In the genomic region with DNA sequence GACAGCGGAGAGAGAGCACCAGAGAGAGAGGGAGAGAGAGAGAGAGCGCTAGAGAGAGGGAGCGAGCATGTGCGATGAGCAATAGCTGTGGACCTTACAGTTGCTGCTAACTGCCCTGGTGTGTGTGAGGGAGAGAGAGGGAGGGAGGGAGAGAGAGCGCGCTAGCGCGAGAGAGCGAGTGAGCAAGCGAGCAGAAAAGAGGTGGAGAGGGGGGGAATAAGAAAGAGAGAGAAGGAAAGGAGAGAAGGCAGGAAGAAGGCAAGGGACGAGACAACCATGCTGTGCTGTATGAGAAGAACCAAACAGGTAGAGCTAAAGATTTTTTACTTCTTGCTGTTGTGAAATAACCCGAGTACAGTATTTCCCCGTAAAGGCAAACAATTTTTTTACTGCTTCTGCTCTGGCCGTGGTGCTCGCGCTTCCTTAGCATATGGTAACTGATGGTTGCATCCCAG, we compare ENCODE assay signal across 9 cellular contexts.
A peak's percentile ranks its signal among the peaks of the same experiment; 100 is the strongest.
DNase-seq lines count a peak whose midpoint lies in the region; ATAC-seq and TF ChIP-seq lines count a peak whose summit lies in the region.
"Had no signal": no experiment of that assay in that cellular context is flagged by ENCODE, and none has a peak within 500 bp of the region (broad histone marks: within the 10 kb centered on the region; RNA-seq: fewer than 3 reads in every experiment).

A gene with protein sequence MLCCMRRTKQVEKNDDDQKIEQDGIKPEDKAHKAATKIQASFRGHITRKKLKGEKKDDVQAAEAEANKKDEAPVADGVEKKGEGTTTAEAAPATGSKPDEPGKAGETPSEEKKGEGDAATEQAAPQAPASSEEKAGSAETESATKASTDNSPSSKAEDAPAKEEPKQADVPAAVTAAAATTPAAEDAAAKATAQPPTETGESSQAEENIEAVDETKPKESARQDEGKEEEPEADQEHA (plus strand): TSS at position 97 of the 455 bp plus-strand sequence. CDS start 180 bp downstream, at position 277.

- peak within 1 kb of the TSS; percentile 48 to 54 for H3K4me3 Mint-ChIP-seq in stimulated activated naive CD8-positive, alpha-beta T cell treated with anti-CD3 and anti-CD28 coated beads, Interleukin-15, amount 100 ng/mL, for 72 hours

- H3K4me1 Mint-ChIP-seq in stimulated activated naive CD8-positive, alpha-beta T cell treated with anti-CD3 and anti-CD28 coated beads, Interleukin-15, amount 100 ng/mL, for 72 hours = peaks cover 17% of the 10 kb centered on the region

- no peak for TF ChIP-seq CTCF in choroid plexus epithelial cell (conservative IDR thresholded peaks at IDR 0.05; ENCODE audit: low read depth, low read length)

- no peaks in the 10 kb centered on the region for H3K36me3 ChIP-seq in ES-I3 (ENCODE audit: insufficient read depth, low read length)

- peak within 1 kb of the TSS; percentile 76 for H3K9ac ChIP-seq in ES-I3 (ENCODE audit: low read depth, low read length)

- H3K27me3 Mint-ChIP-seq in stimulated activated naive CD8-positive, alpha-beta T cell treated with anti-CD3 and anti-CD28 coated beads, Interleukin-15, amount 100 ng/mL, for 72 hours = peaks cover 65% of the 10 kb centered on the region

- H3K27ac Mint-ChIP-seq in stimulated activated naive CD8-positive, alpha-beta T cell treated with anti-CD3 and anti-CD28 coated beads, Interleukin-15, amount 100 ng/mL, for 72 hours = no peak within 1 kb of the TSS

- peak; percentile 36 for DNase-seq in NCI-H345 (lab: John Stamatoyannopoulos, UW)
- peak; percentile 91 for DNase-seq in choroid plexus epithelial cell (ENCODE audit: low read depth)
- DNase-seq in left kidney (ENCODE audit: low read depth, low spot score) = peak; percentile 80
- peak in 1 of 2 donors; percentile 4 for DNase-seq in stimulated activated naive CD8-positive, alpha-beta T cell treated with anti-CD3 and anti-CD28 coated beads, Interleukin-15, amount 100 ng/mL, for 72 hours
- DNase-seq in stimulated activated CD4-positive, alpha-beta T cell treated with anti-CD3 and anti-CD28 coated beads, Interleukin-4, amount 100 ng/mL, for 1 hour = no peak

- peak; percentile 70 for ATAC-seq in stimulated activated naive CD8-positive, alpha-beta T cell treated with anti-CD3 and anti-CD28 coated beads, Interleukin-15, amount 100 ng/mL, for 72 hours
- ATAC-seq in HG03571 (IDR thresholded peaks at IDR 0.05; ENCODE audit: unreplicated experiment) (no peak), GM19351 (IDR thresholded peaks at IDR 0.05; ENCODE audit: unreplicated experiment) (no peak)
- ATAC-seq: K562 had no signal

- peaks cover 21% of the 10 kb centered on the region for H3K4me1 ChIP-seq in ES-I3 (ENCODE audit: insufficient read depth, low read length)

- no peaks in the 10 kb centered on the region for H3K9me3 Mint-ChIP-seq in stimulated activated naive CD8-positive, alpha-beta T cell treated with anti-CD3 and anti-CD28 coated beads, Interleukin-15, amount 100 ng/mL, for 72 hours

- H3K9me3 ChIP-seq in ES-I3 (ENCODE audit: control insufficient read depth, insufficient read depth, low read length) = no peaks in the 10 kb centered on the region

- peak within 1 kb of the TSS; percentile 56 for H3K4me3 ChIP-seq in choroid plexus epithelial cell (ENCODE audit: low read depth, low read length)
- H3K4me3 ChIP-seq: K562 had no signal
